Comparison of ENCODE assay signal across 21 cellular contexts in the genomic region with DNA sequence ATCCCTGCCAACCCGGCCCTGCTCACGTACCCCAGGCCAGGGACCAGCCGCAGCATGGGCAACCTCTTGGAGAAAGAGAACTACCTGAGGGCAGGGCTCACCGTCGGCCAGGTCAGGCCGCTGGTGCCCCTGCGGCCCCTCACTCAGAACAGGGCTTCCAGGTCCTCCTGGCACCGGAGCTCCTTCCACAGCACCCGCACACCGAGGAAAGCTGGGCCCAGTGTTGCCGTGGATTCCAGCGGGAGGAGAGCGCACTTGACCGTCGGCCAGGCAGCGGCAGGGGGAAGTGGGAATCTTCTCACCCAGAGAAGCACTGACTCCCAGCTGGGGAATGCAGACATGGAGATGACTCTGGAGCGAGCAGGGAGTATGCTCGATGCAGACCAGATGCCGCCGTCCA.
"Had no signal": no experiment of that assay in that cellular context is flagged by ENCODE, and none has a peak within 500 bp of the region (broad histone marks: within the 10 kb centered on the region; RNA-seq: fewer than 3 reads in every experiment).

No MANE protein-coding gene starts in this region.

- DNase-seq: activated CD4-positive, alpha-beta T cell treated with anti-CD3 and anti-CD28 coated beads, Interleukin-2, amount 10 ng/mL, durations not matched to agents 7 days and 5 days; activated CD8-positive, alpha-beta T cell treated with anti-CD3 and anti-CD28 coated beads, Interleukin-2, amount 10 ng/mL, durations not matched to agents 7 days and 5 days; activated naive CD4-positive, alpha-beta T cell treated with anti-CD3 and anti-CD28 coated beads for 36 hours; activated T-cell treated with anti-CD3 and anti-CD28 coated beads, Interleukin-2, amount 50 U/mL, for 24 hours; anterior cingulate cortex; brain microvascular endothelial cell; central memory CD4-positive, alpha-beta T cell; colonic mucosa; endodermal cell; immature natural killer cell; kidney glomerular epithelial cell; left ventricle myocardium inferior; mucosa of descending colon; naive thymus-derived CD4-positive, alpha-beta T cell; pancreas; stimulated activated CD4-positive, alpha-beta T cell treated with anti-CD3 and anti-CD28 coated beads, Interleukin-4, amount 100 ng/mL, for 24 hours; T1000 had no signal

- H3K27me3 Mint-ChIP-seq: activated T-cell treated with anti-CD3 and anti-CD28 coated beads, Interleukin-2, amount 50 U/mL, for 24 hours; stimulated activated memory B cell treated with anti-CD40 and anti-IgM and Interleukin-4, amounts not matched to agents 10 μg/mL and 1 μg/mL and 100 μg/mL, for 72 hours had no signal

- H3K27ac Mint-ChIP-seq: activated CD4-positive, alpha-beta T cell treated with anti-CD3 and anti-CD28 coated beads, Interleukin-2, amount 10 ng/mL, durations not matched to agents 7 days and 5 days; activated CD8-positive, alpha-beta T cell treated with anti-CD3 and anti-CD28 coated beads, Interleukin-2, amount 10 ng/mL, durations not matched to agents 7 days and 5 days; activated naive CD4-positive, alpha-beta T cell treated with anti-CD3 and anti-CD28 coated beads for 36 hours; activated T-cell treated with anti-CD3 and anti-CD28 coated beads, Interleukin-2, amount 50 U/mL, for 24 hours; endodermal cell; immature natural killer cell; naive thymus-derived CD4-positive, alpha-beta T cell; stimulated activated memory B cell treated with anti-CD40 and anti-IgM and Interleukin-4, amounts not matched to agents 10 μg/mL and 1 μg/mL and 100 μg/mL, for 72 hours had no signal

- H3K4me1 Mint-ChIP-seq: activated CD4-positive, alpha-beta T cell treated with anti-CD3 and anti-CD28 coated beads, Interleukin-2, amount 10 ng/mL, durations not matched to agents 7 days and 5 days; immature natural killer cell; stimulated activated memory B cell treated with anti-CD40 and anti-IgM and Interleukin-4, amounts not matched to agents 10 μg/mL and 1 μg/mL and 100 μg/mL, for 72 hours had no signal

- H3K4me3 Mint-ChIP-seq: activated CD4-positive, alpha-beta T cell treated with anti-CD3 and anti-CD28 coated beads, Interleukin-2, amount 10 ng/mL, durations not matched to agents 7 days and 5 days; activated CD8-positive, alpha-beta T cell treated with anti-CD3 and anti-CD28 coated beads, Interleukin-2, amount 10 ng/mL, durations not matched to agents 7 days and 5 days; activated naive CD4-positive, alpha-beta T cell treated with anti-CD3 and anti-CD28 coated beads for 36 hours; activated T-cell treated with anti-CD3 and anti-CD28 coated beads, Interleukin-2, amount 50 U/mL, for 24 hours; endodermal cell; immature natural killer cell; naive thymus-derived CD4-positive, alpha-beta T cell; stimulated activated memory B cell treated with anti-CD40 and anti-IgM and Interleukin-4, amounts not matched to agents 10 μg/mL and 1 μg/mL and 100 μg/mL, for 72 hours had no signal

- H3K36me3 ChIP-seq: brain microvascular endothelial cell, colonic mucosa, left ventricle myocardium inferior, pancreas, thoracic aorta had no signal

- ATAC-seq: activated CD4-positive, CD25-positive, alpha-beta regulatory T cell treated with anti-CD3 and anti-CD28 coated beads, Interleukin-2, amount 50 U/mL, for 24 hours; activated CD8-positive, alpha-beta T cell treated with anti-CD3 and anti-CD28 coated beads, Interleukin-2, amount 10 ng/mL, durations not matched to agents 7 days and 5 days; mucosa of descending colon; naive thymus-derived CD4-positive, alpha-beta T cell; pancreas; stimulated activated memory B cell treated with anti-CD40 and anti-IgM and Interleukin-4, amounts not matched to agents 10 μg/mL and 1 μg/mL and 100 μg/mL, for 72 hours had no signal

- H3K27me3 ChIP-seq: brain microvascular endothelial cell, colonic mucosa, pancreas had no signal

- H3K9me3 Mint-ChIP-seq: activated CD4-positive, alpha-beta T cell treated with anti-CD3 and anti-CD28 coated beads, Interleukin-2, amount 10 ng/mL, durations not matched to agents 7 days and 5 days; activated naive CD4-positive, alpha-beta T cell treated with anti-CD3 and anti-CD28 coated beads for 36 hours; activated T-cell treated with anti-CD3 and anti-CD28 coated beads, Interleukin-2, amount 50 U/mL, for 24 hours; immature natural killer cell; naive thymus-derived CD4-positive, alpha-beta T cell; stimulated activated memory B cell treated with anti-CD40 and anti-IgM and Interleukin-4, amounts not matched to agents 10 μg/mL and 1 μg/mL and 100 μg/mL, for 72 hours had no signal

- H3K27ac ChIP-seq: brain microvascular endothelial cell, colonic mucosa, epithelial cell of prostate, left ventricle myocardium inferior, pancreas, thoracic aorta had no signal

- H3K36me3 Mint-ChIP-seq: immature natural killer cell; naive thymus-derived CD4-positive, alpha-beta T cell; stimulated activated memory B cell treated with anti-CD40 and anti-IgM and Interleukin-4, amounts not matched to agents 10 μg/mL and 1 μg/mL and 100 μg/mL, for 72 hours had no signal

- H3K9me3 ChIP-seq: colonic mucosa, left ventricle myocardium inferior, mucosa of descending colon, pancreas, thoracic aorta had no signal

- H3K4me3 ChIP-seq: colonic mucosa, left ventricle myocardium inferior, mucosa of descending colon, pancreas, thoracic aorta had no signal

- H3K4me1 ChIP-seq: colonic mucosa, left ventricle myocardium inferior, pancreas had no signal
